In the genomic region with DNA sequence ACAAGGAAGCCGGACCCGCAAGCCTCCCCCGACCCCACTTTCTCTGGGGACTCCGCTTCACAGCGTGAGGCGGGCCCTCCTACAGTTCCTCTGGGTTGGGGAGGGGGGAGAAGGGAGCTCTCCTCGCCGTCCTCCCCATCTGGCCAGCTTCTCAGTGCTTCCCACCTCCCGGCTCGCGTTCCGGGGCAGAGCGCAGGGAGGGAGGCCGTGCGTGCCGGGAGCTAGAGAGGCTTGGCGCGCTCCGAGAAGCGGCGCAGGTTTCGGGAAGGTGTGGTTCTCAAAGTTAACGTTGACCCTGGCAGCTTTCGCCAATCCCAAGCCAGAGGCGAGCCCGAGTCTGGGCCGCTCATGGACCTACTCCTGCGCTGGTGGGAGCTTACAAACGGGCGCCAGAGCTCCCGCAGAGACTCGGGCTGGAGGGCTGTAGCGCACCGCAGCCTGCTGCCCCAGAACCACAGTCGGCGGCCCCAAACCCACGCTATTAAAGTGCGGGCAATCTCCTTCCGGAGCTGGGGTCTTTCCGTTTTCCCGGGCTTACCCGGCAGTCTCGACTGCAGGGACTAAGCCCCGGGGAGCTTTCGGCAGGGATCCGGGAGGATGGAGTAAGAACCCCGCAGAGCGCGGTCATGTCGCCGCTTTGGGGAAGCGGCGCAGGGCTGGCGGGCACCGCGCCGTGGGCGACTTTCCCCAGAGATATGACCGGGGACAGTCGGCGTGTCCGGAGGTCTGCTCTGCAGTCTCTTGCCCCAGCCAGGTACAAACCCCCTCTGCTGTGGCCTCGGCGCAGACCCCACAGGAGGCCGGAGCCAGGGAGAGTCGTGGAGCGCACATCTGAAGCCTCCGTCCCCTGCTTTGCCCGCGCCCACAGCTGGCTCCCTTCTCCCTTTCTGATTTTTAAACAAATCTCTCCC, we compare ENCODE assay signal across 9 cellular contexts. TPM values are rescaled to one million over a fixed set of nuclear protein-coding genes. Genes with fewer than 3 reads are reported as not detected.
A peak's percentile ranks its signal among the peaks of the same experiment; 100 is the strongest.
DNase-seq lines count a peak whose midpoint lies in the region; ATAC-seq, FAIRE-seq and TF ChIP-seq lines count a peak whose summit lies in the region.
"Had no signal": no experiment of that assay in that cellular context is flagged by ENCODE, and none has a peak within 500 bp of the region (broad histone marks: within the 10 kb centered on the region; RNA-seq: fewer than 3 reads in every experiment).

No MANE protein-coding gene starts in this region.

- DNase-seq in GM13977 (ENCODE audit: low spot score) = peak; percentile 15
- peak; percentile 19 for DNase-seq in mammary epithelial cell
- DNase-seq in kidney = peak; percentile 73
- no peak for DNase-seq in NCI-H2029 (lab: John Stamatoyannopoulos, UW)
- no peak for DNase-seq in activated T-cell treated with anti-CD3 and anti-CD28 coated beads, Interleukin-2, amount 50 U/mL, for 4 hours
- DNase-seq in activated T-cell treated with anti-CD3 and anti-CD28 coated beads, Interleukin-2, amount 50 U/mL, for 72 hours = no peak
- no peak for DNase-seq in activated T-helper 2 cell treated with anti-CD3 and anti-CD28 coated beads, Interferon-gamma antibody, Interleukin-2, Interleukin-4, amounts not matched to agents 10 μg/mL and 5 μg/mL and 100 μg/mL, durations not matched to agents 14 hours and 24 hours and 36 hours (ENCODE audit: low spot score)
- DNase-seq: activated CD8-positive, alpha-beta T cell treated with anti-CD3 and anti-CD28 coated beads for 36 hours had no signal

- FAIRE-seq in kidney (lab: Jason Lieb, UNC) = no peak

- H3K36me3 Mint-ChIP-seq in activated T-cell treated with anti-CD3 and anti-CD28 coated beads, Interleukin-2, amount 50 U/mL, for 4 hours (ENCODE audit: insufficient read depth) = no peaks in the 10 kb centered on the region
- H3K36me3 Mint-ChIP-seq in activated T-cell treated with anti-CD3 and anti-CD28 coated beads, Interleukin-2, amount 50 U/mL, for 72 hours (ENCODE audit: insufficient read depth in 2 of 2) = peaks cover 2 to 3% of the 10 kb centered on the region in 2 donors
- no peaks in the 10 kb centered on the region for H3K36me3 Mint-ChIP-seq in activated T-helper 2 cell treated with anti-CD3 and anti-CD28 coated beads, Interferon-gamma antibody, Interleukin-2, Interleukin-4, amounts not matched to agents 10 μg/mL and 5 μg/mL and 100 μg/mL, durations not matched to agents 14 hours and 24 hours and 36 hours (ENCODE audit: low read depth)

- H3K9me3 ChIP-seq in mammary epithelial cell (replicated peaks; ENCODE audit: insufficient read depth, low read length) = no peaks in the 10 kb centered on the region
- H3K9me3 ChIP-seq in kidney (ENCODE audit: control insufficient read depth in 1 of 2, low read length in 2 of 2) = no peaks in the 10 kb centered on the region

- H3K4me1 ChIP-seq in mammary epithelial cell (ENCODE audit: insufficient read depth, low read length) (peaks cover 40% of the 10 kb centered on the region), kidney (ENCODE audit: control insufficient read depth in 1 of 2, insufficient read depth in 1 of 2, low read depth in 1 of 2, low read length in 2 of 2) (peaks cover 4% of the 10 kb centered on the region in 2 donors)

- in situ Hi-C loops in GM13977 (cut with MboI; ENCODE audit: low pct_unique_long_range_greater_than_20kb, low sequenced_read_pairs, unreplicated experiment) = loop anchor here (25.0 kb wide), 1 partner anchor 1759 kb away; no protein-coding TSS in a partner anchor
- in situ Hi-C loops in mammary epithelial cell (cut with MboI; ENCODE audit: low sequenced_read_pairs in 2 of 2) = loop anchor here (10.0 to 25.0 kb wide), 2 partner anchors 1154 to 1759 kb away; no protein-coding TSS in a partner anchor

- peak overlapping the region; percentile 94 for H2AFZ ChIP-seq in mammary epithelial cell (ENCODE audit: low read depth, low read length)

- dilution Hi-C loops in mammary epithelial cell (cut with HindIII; ENCODE audit: low sequenced_read_pairs) = no loop called here

- 1% methylated on average over 26 of the region's 70 CpGs for WGBS in mammary epithelial cell (ENCODE audit: low coverage, missing lambda C conversion rate)

- no peaks in the 10 kb centered on the region for H4K20me1 ChIP-seq in mammary epithelial cell (ENCODE audit: insufficient read depth, low read length)

- peak overlapping the region; percentile 58 to 86 (median 61) for H3K4me3 ChIP-seq in mammary epithelial cell (replicated peaks in 1 of 3; ENCODE audit: insufficient read depth in 1 of 3, low read depth in 2 of 3, low read length in 3 of 3)
- H3K4me3 ChIP-seq in kidney (ENCODE audit: low read length in 2 of 2) = peak overlapping the region; percentile 55 to 65
- peak overlapping the region; percentile 33 to 57 (median 49) for H3K4me3 ChIP-seq in skin epidermis

- peaks cover 40% of the 10 kb centered on the region for H3K27me3 Mint-ChIP-seq in activated T-cell treated with anti-CD3 and anti-CD28 coated beads, Interleukin-2, amount 50 U/mL, for 4 hours (ENCODE audit: low read depth)
- peaks cover 28% of the 10 kb centered on the region for H3K27me3 Mint-ChIP-seq in activated T-cell treated with anti-CD3 and anti-CD28 coated beads, Interleukin-2, amount 50 U/mL, for 72 hours (ENCODE audit: low read depth)
- peaks cover 27% of the 10 kb centered on the region for H3K27me3 Mint-ChIP-seq in activated T-helper 2 cell treated with anti-CD3 and anti-CD28 coated beads, Interferon-gamma antibody, Interleukin-2, Interleukin-4, amounts not matched to agents 10 μg/mL and 5 μg/mL and 100 μg/mL, durations not matched to agents 14 hours and 24 hours and 36 hours (ENCODE audit: low read depth)

- no peaks in the 10 kb centered on the region for H3K9me3 Mint-ChIP-seq in activated T-cell treated with anti-CD3 and anti-CD28 coated beads, Interleukin-2, amount 50 U/mL, for 4 hours
- H3K9me3 Mint-ChIP-seq in activated T-cell treated with anti-CD3 and anti-CD28 coated beads, Interleukin-2, amount 50 U/mL, for 72 hours = no peaks in the 10 kb centered on the region
- H3K9me3 Mint-ChIP-seq in activated T-helper 2 cell treated with anti-CD3 and anti-CD28 coated beads, Interferon-gamma antibody, Interleukin-2, Interleukin-4, amounts not matched to agents 10 μg/mL and 5 μg/mL and 100 μg/mL, durations not matched to agents 14 hours and 24 hours and 36 hours = no peaks in the 10 kb centered on the region
- H3K9me3 Mint-ChIP-seq: activated CD8-positive, alpha-beta T cell treated with anti-CD3 and anti-CD28 coated beads for 36 hours had no signal

- no TSS peak for BruUV-seq in mammary epithelial cell (replicated peaks; lab: Mats Ljungman, UMichigan)

- H3K27ac ChIP-seq in mammary epithelial cell (ENCODE audit: insufficient read depth, low read depth, low read length) (peak overlapping the region; percentile 47), kidney (ENCODE audit: low read depth in 2 of 2, low read length in 2 of 2) (peak overlapping the region; percentile 67 to 77), skin epidermis (peak overlapping the region in 20 of 21 experiments; percentile 41 to 94 (median 84))

- no peak overlapping the region for H3K27ac Mint-ChIP-seq in activated T-cell treated with anti-CD3 and anti-CD28 coated beads, Interleukin-2, amount 50 U/mL, for 72 hours
- no peak overlapping the region for H3K27ac Mint-ChIP-seq in activated T-helper 2 cell treated with anti-CD3 and anti-CD28 coated beads, Interferon-gamma antibody, Interleukin-2, Interleukin-4, amounts not matched to agents 10 μg/mL and 5 μg/mL and 100 μg/mL, durations not matched to agents 14 hours and 24 hours and 36 hours
- H3K27ac Mint-ChIP-seq: activated CD8-positive, alpha-beta T cell treated with anti-CD3 and anti-CD28 coated beads for 36 hours had no signal

- CTCF ChIA-PET in mammary epithelial cell (lab: Charles Lee; ENCODE audit: low non-redundant PET) = interaction anchor here (0.8 kb wide), 1 partner anchor 12 kb away, joined by 4 read pairs; no protein-coding TSS in a partner anchor

- H3K4me2 ChIP-seq in mammary epithelial cell (ENCODE audit: insufficient read depth, low read depth, low read length) = peak overlapping the region; percentile 91

- no peak for ATAC-seq in activated T-cell treated with anti-CD3 and anti-CD28 coated beads, Interleukin-2, amount 50 U/mL, for 4 hours
- ATAC-seq in activated T-cell treated with anti-CD3 and anti-CD28 coated beads, Interleukin-2, amount 50 U/mL, for 72 hours (replicated peaks in 1 of 2) = no peak
- ATAC-seq: activated CD8-positive, alpha-beta T cell treated with anti-CD3 and anti-CD28 coated beads for 36 hours had no signal

- TF ChIP-seq CTCF in GM13977 (IDR thresholded peaks at IDR 0.05; ENCODE audit: extremely low read depth, insufficient read depth, missing control alignments) (no peak), mammary epithelial cell (conservative IDR thresholded peaks at IDR 0.05 in 1 of 2, IDR thresholded peaks at IDR 0.05 in 1 of 2; ENCODE audit: extremely low read depth in 1 of 2, insufficient read depth in 1 of 2, low read depth in 1 of 2, low read length in 2 of 2) (no peak), kidney (IDR thresholded peaks at IDR 0.05; ENCODE audit: borderline replicate concordance, extremely low read depth, insufficient read depth) (no peak)

- H3K4me1 Mint-ChIP-seq in activated T-cell treated with anti-CD3 and anti-CD28 coated beads, Interleukin-2, amount 50 U/mL, for 4 hours (ENCODE audit: low read depth) = no peaks in the 10 kb centered on the region
- no peaks in the 10 kb centered on the region for H3K4me1 Mint-ChIP-seq in activated T-cell treated with anti-CD3 and anti-CD28 coated beads, Interleukin-2, amount 50 U/mL, for 72 hours (ENCODE audit: low read depth)
- no peaks in the 10 kb centered on the region for H3K4me1 Mint-ChIP-seq in activated T-helper 2 cell treated with anti-CD3 and anti-CD28 coated beads, Interferon-gamma antibody, Interleukin-2, Interleukin-4, amounts not matched to agents 10 μg/mL and 5 μg/mL and 100 μg/mL, durations not matched to agents 14 hours and 24 hours and 36 hours (ENCODE audit: low read depth)

- no peaks in the 10 kb centered on the region for H3K27me3 ChIP-seq in mammary epithelial cell (ENCODE audit: insufficient read depth, low read length)

- intact Hi-C loops in mammary epithelial cell (cut with micrococcal nuclease) = loop anchor here (5.0 to 10.0 kb wide), 2 partner anchors 534 to 906 kb away; no protein-coding TSS in a partner anchor
- intact Hi-C loops in kidney (cut with DNase I) = no loop called here
- intact Hi-C loops in activated T-helper 2 cell treated with anti-CD3 and anti-CD28 coated beads, Interferon-gamma antibody, Interleukin-2, Interleukin-4, amounts not matched to agents 10 μg/mL and 5 μg/mL and 100 μg/mL, durations not matched to agents 14 hours and 24 hours and 36 hours (cut with micrococcal nuclease) = no loop called here

- no peak overlapping the region for H3K4me3 Mint-ChIP-seq in activated T-cell treated with anti-CD3 and anti-CD28 coated beads, Interleukin-2, amount 50 U/mL, for 4 hours
- no peak overlapping the region for H3K4me3 Mint-ChIP-seq in activated T-cell treated with anti-CD3 and anti-CD28 coated beads, Interleukin-2, amount 50 U/mL, for 72 hours
- no peak overlapping the region for H3K4me3 Mint-ChIP-seq in activated T-helper 2 cell treated with anti-CD3 and anti-CD28 coated beads, Interferon-gamma antibody, Interleukin-2, Interleukin-4, amounts not matched to agents 10 μg/mL and 5 μg/mL and 100 μg/mL, durations not matched to agents 14 hours and 24 hours and 36 hours (ENCODE audit: low read depth)
- H3K4me3 Mint-ChIP-seq: activated CD8-positive, alpha-beta T cell treated with anti-CD3 and anti-CD28 coated beads for 36 hours had no signal

- H3K36me3 ChIP-seq in mammary epithelial cell (ENCODE audit: insufficient read depth, low read length) (no peaks in the 10 kb centered on the region), kidney (ENCODE audit: control insufficient read depth in 1 of 2, insufficient read depth in 2 of 2, low read length in 2 of 2) (no peaks in the 10 kb centered on the region)

- peaks cover 57% of the 10 kb centered on the region for H3K79me2 ChIP-seq in mammary epithelial cell (ENCODE audit: insufficient read depth, low read length)

- peak overlapping the region; percentile 68 for H3K9ac ChIP-seq in mammary epithelial cell (ENCODE audit: insufficient read depth, low read length)
- H3K9ac ChIP-seq in kidney (ENCODE audit: low read length in 2 of 2) = peak overlapping the region; percentile 5 to 41

RNA-seq across cellular contexts. Expression of a gene that starts 0.8 kb away (rescaled TPM):
- total RNA-seq in mammary epithelial cell = 10 to 100 TPM in 1 of 2 donors, 1 to 10 TPM in 1; 6.3 to 61.7 TPM
- 44.9 TPM for polyA plus RNA-seq in mammary epithelial cell
- polyA minus RNA-seq in mammary epithelial cell = 131 TPM
- total RNA-seq in kidney = 44.9 TPM
- polyA plus RNA-seq in kidney (ENCODE audit: insufficient read depth, low read depth, low replicate concordance) = 3.0 TPM
- under 1 TPM; 0.10 to 0.66 (median 0.35) TPM for total RNA-seq in activated T-cell treated with anti-CD3 and anti-CD28 coated beads, Interleukin-2, amount 50 U/mL, for 4 hours
- total RNA-seq in activated T-cell treated with anti-CD3 and anti-CD28 coated beads, Interleukin-2, amount 50 U/mL, for 72 hours = not detected
- not detected in 2 replicates for total RNA-seq in activated T-helper 2 cell treated with anti-CD3 and anti-CD28 coated beads, Interferon-gamma antibody, Interleukin-2, Interleukin-4, amounts not matched to agents 10 μg/mL and 5 μg/mL and 100 μg/mL, durations not matched to agents 14 hours and 24 hours and 36 hours
- total RNA-seq: activated CD8-positive, alpha-beta T cell treated with anti-CD3 and anti-CD28 coated beads for 36 hours had no signal

Comparison
In these comparisons a context has a peak if more than half of its experiments do, and no peak if none do; other contexts are left out.
1. DNase-seq: peak in GM13977 (single experiment), mammary epithelial cell (single experiment) and kidney (single experiment); none in NCI-H2029 (single experiment), activated T-cell treated with anti-CD3 and anti-CD28 coated beads, Interleukin-2, amount 50 U/mL, for 4 hours (single experiment), activated T-cell treated with anti-CD3 and anti-CD28 coated beads, Interleukin-2, amount 50 U/mL, for 72 hours (0 of 2) and activated T-helper 2 cell treated with anti-CD3 and anti-CD28 coated beads, Interferon-gamma antibody, Interleukin-2, Interleukin-4, amounts not matched to agents 10 μg/mL and 5 μg/mL and 100 μg/mL, durations not matched to agents 14 hours and 24 hours and 36 hours (single experiment).
2. Peak in every context shown above with its lines, with median percentiles within 50 percentile points of each other: H3K27ac ChIP-seq and H3K4me3 ChIP-seq.